1 cellular context compared by ENCODE assay signal in genomic region chr9:81689343-81690175, GRCh38.
A peak's percentile ranks its signal among the peaks of the same experiment; 100 is the strongest.
TF ChIP-seq lines count a peak whose summit lies in the region.

TSS of gene TLE1 (minus strand) at chr9:81689547. CDS start at chr9:81688240, 1,307 bp downstream.

TF ChIP-seq in WTC11, 78 proteins besides CTCF, POLR2A, EP300 and RAD21 (continued from another document and continues in another):
- TF ChIP-seq STAT6 (CRISPR knock-in tag; conservative IDR thresholded peaks at IDR 0.05; ENCODE audit: low read depth) (no peak), NR1H2 (CRISPR knock-in tag; IDR thresholded peaks at IDR 0.05) (no peak), E2F4 (CRISPR knock-in tag; IDR thresholded peaks at IDR 0.05; ENCODE audit: borderline replicate concordance, low read depth) (no peak), OVOL2 (CRISPR knock-in tag; IDR thresholded peaks at IDR 0.05; ENCODE audit: borderline replicate concordance) (no peak), SMAD4 (CRISPR knock-in tag; IDR thresholded peaks at IDR 0.05) (no peak), ESRRA (CRISPR knock-in tag; IDR thresholded peaks at IDR 0.05; ENCODE audit: borderline replicate concordance) (peak; percentile 27; the same call in 1 of the 2 replicates), CBFB (CRISPR knock-in tag; IDR thresholded peaks at IDR 0.05; ENCODE audit: low read depth) (no peak), ATF1 (CRISPR knock-in tag; IDR thresholded peaks at IDR 0.05) (0 out of 2 replicates have a peak, but pooled peaks have one; percentile 32), ETV6 (CRISPR knock-in tag; IDR thresholded peaks at IDR 0.05) (no peak), ZBTB43 (CRISPR knock-in tag; IDR thresholded peaks at IDR 0.05) (0 out of 2 replicates have a peak, but pooled peaks have one; percentile 45), FOXK1 (CRISPR knock-in tag; IDR thresholded peaks at IDR 0.05) (no peak; the same call in 1 of the 2 replicates), ARID4B (CRISPR knock-in tag; IDR thresholded peaks at IDR 0.05; ENCODE audit: borderline replicate concordance) (no peak; the same call in 1 of the 2 replicates), JAZF1 (CRISPR knock-in tag; IDR thresholded peaks at IDR 0.05) (no peak), USF2 (CRISPR knock-in tag; IDR thresholded peaks at IDR 0.05) (0 out of 2 replicates have a peak, but pooled peaks have one; percentile 21), GABPB1 (CRISPR knock-in tag; IDR thresholded peaks at IDR 0.05) (peak; percentile 60), AFF4 (CRISPR knock-in tag; IDR thresholded peaks at IDR 0.05; ENCODE audit: borderline replicate concordance) (peak; percentile 81), KAT7 (CRISPR knock-in tag; IDR thresholded peaks at IDR 0.05; ENCODE audit: borderline replicate concordance) (no peak), NFE2L1 (CRISPR knock-in tag; IDR thresholded peaks at IDR 0.05) (no peak), GTF2I (CRISPR knock-in tag; conservative IDR thresholded peaks at IDR 0.05) (no peak), HMGXB4 (CRISPR knock-in tag; IDR thresholded peaks at IDR 0.05) (peak; percentile 77), FOXP4 (CRISPR knock-in tag; IDR thresholded peaks at IDR 0.05) (peak; percentile 77; the same call in 1 of the 2 replicates), ATF6 (CRISPR knock-in tag; IDR thresholded peaks at IDR 0.05) (no peak), TP53 (CRISPR knock-in tag; IDR thresholded peaks at IDR 0.05) (peak; percentile 39; the same call in 1 of the 2 replicates), ZNF121 (CRISPR knock-in tag; IDR thresholded peaks at IDR 0.05) (no peak), TEAD1 (CRISPR knock-in tag; IDR thresholded peaks at IDR 0.05) (peak; percentile 23; the same call in 1 of the 2 replicates), GRHL2 (CRISPR knock-in tag; IDR thresholded peaks at IDR 0.05; ENCODE audit: insufficient replicate concordance, severe bottlenecking) (no peak), SP1 (CRISPR knock-in tag; conservative IDR thresholded peaks at IDR 0.05) (peak; percentile 79), ZNF512 (CRISPR knock-in tag; IDR thresholded peaks at IDR 0.05; ENCODE audit: borderline replicate concordance) (no peak), PREB (CRISPR knock-in tag; IDR thresholded peaks at IDR 0.05; ENCODE audit: borderline replicate concordance) (no peak), JUN (CRISPR knock-in tag; IDR thresholded peaks at IDR 0.05) (no peak), PRRX2 (CRISPR knock-in tag; IDR thresholded peaks at IDR 0.05) (no peak)
